ENCODE assay signal across 1 cellular context in genomic region chr9:105244274-105244995, GRCh38.
A peak's percentile ranks its signal among the peaks of the same experiment; 100 is the strongest.
TF ChIP-seq lines count a peak whose summit lies in the region.

TSS of gene SLC44A1 (plus strand) at chr9:105244651. CDS start at chr9:105244869, 218 bp downstream.

TF ChIP-seq in HepG2, 621 proteins besides CTCF, POLR2A, EP300 and RAD21 (continued from another document and continues in another):
- TF ChIP-seq MLXIP (CRISPR knock-in tag; IDR thresholded peaks at IDR 0.05; ENCODE audit: borderline replicate concordance) (no peak; the same call in 1 of the 2 replicates), ZNF331 (CRISPR knock-in tag; IDR thresholded peaks at IDR 0.05) (peak; percentile 95), UBTF (CRISPR knock-in tag; IDR thresholded peaks at IDR 0.05) (peak; percentile 96), ZNF333 (CRISPR knock-in tag; IDR thresholded peaks at IDR 0.05; ENCODE audit: borderline replicate concordance) (peak; percentile 89), ZBTB4 (CRISPR knock-in tag; IDR thresholded peaks at IDR 0.05; ENCODE audit: borderline replicate concordance) (peak; percentile 75), HOXD1 (CRISPR knock-in tag; IDR thresholded peaks at IDR 0.05) (peak; percentile 90), AHR (CRISPR knock-in tag; IDR thresholded peaks at IDR 0.05) (peak; percentile 96; the same call in 1 of the 2 replicates), CEBPB (IDR thresholded peaks at IDR 0.05; ENCODE audit: borderline replicate concordance, low read depth, low read length) (no peak), MTERF4 (CRISPR knock-in tag; IDR thresholded peaks at IDR 0.05) (peak; percentile 63; the same call in 1 of the 2 replicates), ZBTB2 (CRISPR knock-in tag; IDR thresholded peaks at IDR 0.05; ENCODE audit: low read depth) (peak; percentile 96), ZNF280D (CRISPR knock-in tag; IDR thresholded peaks at IDR 0.05) (peak; percentile 86; the same call in 1 of the 2 replicates), SP1 (IDR thresholded peaks at IDR 0.05) (no peak), SP1 (CRISPR knock-in tag; IDR thresholded peaks at IDR 0.05) (peak; percentile 91), ZBTB7A (CRISPR knock-in tag; IDR thresholded peaks at IDR 0.05) (peak; percentile 89; the same call in 1 of the 2 replicates), MAFF (IDR thresholded peaks at IDR 0.05; ENCODE audit: low read depth, low read length) (no peak), KLF15 (CRISPR knock-in tag; IDR thresholded peaks at IDR 0.05; ENCODE audit: borderline replicate concordance) (peak; percentile 64; the same call in 1 of the 2 replicates), JUN (CRISPR knock-in tag; IDR thresholded peaks at IDR 0.05) (peak; percentile 61), ZNF687 (CRISPR knock-in tag; IDR thresholded peaks at IDR 0.05) (peak; percentile 97), MTF1 (CRISPR knock-in tag; IDR thresholded peaks at IDR 0.05) (no peak; the same call in 1 of the 2 replicates), ZNF510 (CRISPR knock-in tag; IDR thresholded peaks at IDR 0.05; ENCODE audit: low read depth) (0 out of 2 replicates have a peak, but pooled peaks have one; percentile 34), REST (IDR thresholded peaks at IDR 0.05; ENCODE audit: borderline replicate concordance in 1 of 2, low read depth in 1 of 2, low read length in 2 of 2) (peak in 1 of 2 experiments; percentile 56; a peak in 1 of 4 replicates), ZNF503 (CRISPR knock-in tag; IDR thresholded peaks at IDR 0.05) (peak; percentile 86), KAT2B (IDR thresholded peaks at IDR 0.05; ENCODE audit: borderline replicate concordance, low read depth, low read length) (no peak), ZNF788 (CRISPR knock-in tag; IDR thresholded peaks at IDR 0.05; ENCODE audit: borderline replicate concordance) (peak; percentile 99), GATA4 (IDR thresholded peaks at IDR 0.05; ENCODE audit: borderline replicate concordance, low read depth) (peak; percentile 19; the same call in 1 of the 2 replicates), TOPORS (CRISPR knock-in tag; IDR thresholded peaks at IDR 0.05) (peak; percentile 95)
